25 cellular contexts compared by ENCODE assay signal in the genomic region with DNA sequence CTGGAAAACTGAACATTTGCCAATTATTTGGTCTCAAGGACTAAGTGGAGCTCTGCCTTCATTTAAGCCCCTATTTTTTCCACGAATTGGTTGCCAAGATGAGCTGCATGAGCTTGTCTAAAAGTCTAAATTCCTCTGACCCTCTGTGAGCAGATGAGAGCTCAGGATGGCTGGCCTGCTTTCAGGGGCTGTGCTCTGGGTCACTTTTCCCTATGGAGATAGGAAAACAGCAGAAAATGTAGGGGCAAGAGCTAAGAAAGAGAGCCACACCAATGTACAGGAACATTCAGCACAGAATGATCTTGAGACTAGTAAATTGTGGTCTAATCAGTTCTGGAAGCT.
"Had no signal": no experiment of that assay in that cellular context is flagged by ENCODE, and none has a peak within 500 bp of the region (broad histone marks: within the 10 kb centered on the region; RNA-seq: fewer than 3 reads in every experiment).

No MANE protein-coding gene starts in this region.

- H3K4me1 ChIP-seq: ascending aorta, pancreas, sigmoid colon, upper lobe of left lung, vagina had no signal

- H3K27ac ChIP-seq: ascending aorta, cardiac muscle cell, coronary artery, pancreas, psoas muscle, sigmoid colon, upper lobe of left lung, vagina had no signal

- H3K36me3 ChIP-seq: ascending aorta, cardiac muscle cell, pancreas, sigmoid colon, upper lobe of left lung, vagina had no signal

- H3K9me3 Mint-ChIP-seq: brain; stimulated activated memory B cell treated with anti-CD40 and anti-IgM and Interleukin-4, amounts not matched to agents 10 μg/mL and 1 μg/mL and 100 μg/mL, for 72 hours; stimulated activated naive CD8-positive, alpha-beta T cell treated with anti-CD3 and anti-CD28 coated beads, Interleukin-15, amount 100 ng/mL, for 72 hours; T-helper 2 cell treated with Interferon-gamma antibody and Interleukin-4, amounts not matched to agents 5 μg/mL and 100 μg/mL, for 36 hours had no signal

- H3K27ac Mint-ChIP-seq: activated CD4-positive, alpha-beta T cell treated with anti-CD3 and anti-CD28 coated beads for 36 hours; activated naive CD8-positive, alpha-beta T cell; brain; effector memory CD8-positive, alpha-beta T cell; stimulated activated memory B cell treated with anti-CD40 and anti-IgM and Interleukin-4, amounts not matched to agents 10 μg/mL and 1 μg/mL and 100 μg/mL, for 72 hours; stimulated activated naive CD8-positive, alpha-beta T cell treated with anti-CD3 and anti-CD28 coated beads, Interleukin-15, amount 100 ng/mL, for 72 hours; T-helper 2 cell treated with Interferon-gamma antibody and Interleukin-4, amounts not matched to agents 5 μg/mL and 100 μg/mL, for 36 hours had no signal

- H3K27me3 ChIP-seq: ascending aorta, pancreas, sigmoid colon, upper lobe of left lung, vagina had no signal

- H3K27me3 Mint-ChIP-seq: activated CD4-positive, alpha-beta T cell treated with anti-CD3 and anti-CD28 coated beads for 36 hours; activated naive CD8-positive, alpha-beta T cell; effector memory CD8-positive, alpha-beta T cell; naive B cell; stimulated activated memory B cell treated with anti-CD40 and anti-IgM and Interleukin-4, amounts not matched to agents 10 μg/mL and 1 μg/mL and 100 μg/mL, for 72 hours; stimulated activated naive CD8-positive, alpha-beta T cell treated with anti-CD3 and anti-CD28 coated beads, Interleukin-15, amount 100 ng/mL, for 72 hours had no signal

- H3K4me3 Mint-ChIP-seq: activated CD4-positive, alpha-beta T cell treated with anti-CD3 and anti-CD28 coated beads for 36 hours; activated naive CD8-positive, alpha-beta T cell; brain; effector memory CD8-positive, alpha-beta T cell; stimulated activated memory B cell treated with anti-CD40 and anti-IgM and Interleukin-4, amounts not matched to agents 10 μg/mL and 1 μg/mL and 100 μg/mL, for 72 hours; stimulated activated naive CD8-positive, alpha-beta T cell treated with anti-CD3 and anti-CD28 coated beads, Interleukin-15, amount 100 ng/mL, for 72 hours; T-helper 2 cell treated with Interferon-gamma antibody and Interleukin-4, amounts not matched to agents 5 μg/mL and 100 μg/mL, for 36 hours had no signal

- H3K9me3 ChIP-seq: ascending aorta, pancreas, psoas muscle, sigmoid colon, upper lobe of left lung, vagina had no signal

- H3K4me3 ChIP-seq: ascending aorta, cardiac muscle cell, coronary artery, pancreas, psoas muscle, sigmoid colon, upper lobe of left lung, vagina had no signal

- H3K36me3 Mint-ChIP-seq: activated naive CD8-positive, alpha-beta T cell; brain; naive B cell; stimulated activated memory B cell treated with anti-CD40 and anti-IgM and Interleukin-4, amounts not matched to agents 10 μg/mL and 1 μg/mL and 100 μg/mL, for 72 hours had no signal

- H3K4me1 Mint-ChIP-seq: activated CD4-positive, alpha-beta T cell treated with anti-CD3 and anti-CD28 coated beads for 36 hours; brain; naive B cell; stimulated activated memory B cell treated with anti-CD40 and anti-IgM and Interleukin-4, amounts not matched to agents 10 μg/mL and 1 μg/mL and 100 μg/mL, for 72 hours; stimulated activated naive CD8-positive, alpha-beta T cell treated with anti-CD3 and anti-CD28 coated beads, Interleukin-15, amount 100 ng/mL, for 72 hours had no signal

- DNase-seq: activated CD4-positive, alpha-beta T cell treated with anti-CD3 and anti-CD28 coated beads, Interleukin-2, amount 50 U/mL, for 4 hours; activated CD4-positive, CD25-positive, alpha-beta regulatory T cell; activated CD8-positive, alpha-beta memory T cell treated with anti-CD3 and anti-CD28 coated beads for 24 hours; activated effector memory CD4-positive, alpha-beta T cell treated with Interleukin-2 at 50 U/mL for 16 hours; activated naive CD4-positive, alpha-beta T cell treated with Interleukin-2 at 50 U/mL for 16 hours; effector memory CD8-positive, alpha-beta T cell; left cardiac atrium; left ventricle myocardium superior; naive B cell; psoas muscle; sigmoid colon; stimulated activated CD4-positive, alpha-beta T cell treated with anti-CD3 and anti-CD28 coated beads, Interleukin-1b, Interleukin-23, amount 100 ng/mL, for 48 hours; stimulated activated CD4-positive, alpha-beta T cell treated with anti-CD3 and anti-CD28 coated beads, Interleukin-4, amount 100 ng/mL, for 4 hours; upper lobe of left lung had no signal
